ENCODE assay signal across 26 cellular contexts in the genomic region with DNA sequence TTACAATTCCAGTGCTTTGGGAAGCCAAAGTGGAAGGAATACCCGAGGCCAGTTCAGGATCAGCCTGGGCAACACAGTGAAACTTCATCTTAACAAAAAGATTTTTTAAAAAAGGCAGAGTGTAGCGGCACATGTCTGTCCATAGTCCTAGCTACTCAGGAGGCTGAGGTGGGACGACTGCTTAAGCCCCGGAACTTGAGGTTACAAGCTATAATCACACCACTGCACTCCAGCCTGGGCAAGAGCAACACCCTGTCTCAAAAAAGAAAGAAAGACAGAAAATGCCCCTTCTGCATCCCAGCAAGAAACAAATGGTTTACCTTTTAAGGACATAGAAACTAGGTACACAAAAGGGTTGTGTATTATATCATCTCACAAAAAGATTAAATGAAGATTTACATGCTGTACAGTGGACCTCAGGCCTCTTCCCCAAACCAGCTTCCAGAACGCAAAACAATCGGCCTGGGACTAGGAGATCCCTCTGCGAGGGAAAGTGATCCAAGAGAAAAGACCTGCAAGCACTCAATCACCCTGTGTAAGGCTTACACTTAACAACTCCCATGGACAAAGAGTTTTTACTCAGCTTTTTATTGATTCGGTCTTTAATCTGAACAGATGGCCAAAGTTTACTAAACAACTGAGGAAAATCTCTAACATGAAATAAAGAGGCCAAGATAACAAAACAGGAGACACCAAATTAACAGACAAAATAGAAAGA. TPM values are rescaled to one million over a fixed set of nuclear protein-coding genes. Genes with fewer than 3 reads are reported as not detected.
DNase-seq lines count a peak whose midpoint lies in the region; ATAC-seq, FAIRE-seq and TF ChIP-seq lines count a peak whose summit lies in the region.
"Had no signal": no experiment of that assay in that cellular context is flagged by ENCODE, and none has a peak within 500 bp of the region (broad histone marks: within the 10 kb centered on the region; RNA-seq: fewer than 3 reads in every experiment).

No MANE protein-coding gene starts in this region.

- H3K79me2 ChIP-seq in HepG2 (ENCODE audit: insufficient read depth, low read length): peaks cover 10% of the 10 kb centered on the region
- no peaks in the 10 kb centered on the region for H3K79me2 ChIP-seq in astrocyte (ENCODE audit: insufficient read depth, low read length)
- H3K79me2 ChIP-seq in mesendoderm (ENCODE audit: control insufficient read depth, insufficient read depth, low read length): no peaks in the 10 kb centered on the region

- POLR2A ChIA-PET in HepG2 (lab: Yijun Ruan, JAX): no interaction called here

- ATAC-seq in right lobe of liver (peak; percentile 27 to 61 (median 42)), HepG2 (no peak), heart left ventricle (no peak), GM21390 (IDR thresholded peaks at IDR 0.05; ENCODE audit: unreplicated experiment) (no peak)
- ATAC-seq: naive thymus-derived CD8-positive, alpha-beta T cell; psoas muscle; Right ventricle myocardium inferior had no signal

- peak overlapping the region; percentile 28 for H3K56ac ChIP-seq in mesendoderm (ENCODE audit: low read length)

- intact Hi-C loops in right lobe of liver (cut with DNase I): no loop called here
- intact Hi-C loops in HepG2 (cut with micrococcal nuclease; ENCODE audit: unreplicated experiment): loop anchor here (2.0 to 5.0 kb wide), 2 partner anchors 21 to 84 kb away; a partner anchor contains a TSS
- intact Hi-C loops in heart left ventricle (cut with DNase I): loop anchor here in 8 of 10 donors (2.0 to 10.0 kb wide), 5 partner anchors 147 to 157 kb away; no protein-coding TSS in a partner anchor

- TF ChIP-seq RAD21 in HepG2 (CRISPR knock-in tag; IDR thresholded peaks at IDR 0.05): no peak

- no peak overlapping the region for H3K18ac ChIP-seq in mesendoderm (ENCODE audit: low read length)

- H3K4me2 ChIP-seq in HepG2 (ENCODE audit: low read depth, low read length): no peak overlapping the region
- peak overlapping the region; percentile 34 for H3K4me2 ChIP-seq in astrocyte (ENCODE audit: low read length)
- H3K4me2 ChIP-seq in mesendoderm (ENCODE audit: low read length): no peak overlapping the region

- no peak overlapping the region for H2AK5ac ChIP-seq in mesendoderm (ENCODE audit: low read length)

- no peaks in the 10 kb centered on the region for H3K9me3 Mint-ChIP-seq in astrocyte (ENCODE audit: unreplicated experiment)
- H3K9me3 Mint-ChIP-seq: memory B cell; naive thymus-derived CD8-positive, alpha-beta T cell had no signal

- H3K9me3 ChIP-seq in right lobe of liver (no peaks in the 10 kb centered on the region), HepG2 (ENCODE audit: low read length) (no peaks in the 10 kb centered on the region), astrocyte (ENCODE audit: insufficient read depth, low read depth, low read length) (no peaks in the 10 kb centered on the region), heart left ventricle (no peaks in the 10 kb centered on the region)
- H3K9me3 ChIP-seq: psoas muscle, uterus had no signal

- WGBS in right lobe of liver (ENCODE audit: insufficient coverage, low coverage, low lambda C conversion rate, missing lambda C conversion rate): 56% methylated on average over 4 of the region's 8 CpGs
- WGBS in HepG2 (ENCODE audit: low lambda C conversion rate): 94% methylated on average over 8 of the region's 8 CpGs
- no CpG with 5 or more reads among the region's 8 CpGs for WGBS in mesendoderm (ENCODE audit: extremely low coverage, insufficient coverage, low lambda C conversion rate)
- WGBS in heart left ventricle, 4 donors: 84 to 89% (median 88%) methylated on average over 8 of the region's 8 CpGs

- no peak for TF ChIP-seq POLR2A in right lobe of liver (IDR thresholded peaks at IDR 0.05)
- TF ChIP-seq POLR2A in HepG2 (IDR thresholded peaks at IDR 0.05; ENCODE audit: insufficient read depth in 1 of 2, low read depth in 2 of 2, low read length in 2 of 2): no peak
- no peak for TF ChIP-seq POLR2A in heart left ventricle (IDR thresholded peaks at IDR 0.05)

- no peak overlapping the region for H2BK120ac ChIP-seq in mesendoderm (ENCODE audit: low read depth, low read length)

- H3K4me3 Mint-ChIP-seq in astrocyte (ENCODE audit: unreplicated experiment): no peak overlapping the region
- H3K4me3 Mint-ChIP-seq: memory B cell had no signal

- no peak for TF ChIP-seq CTCF in right lobe of liver (IDR thresholded peaks at IDR 0.05)
- TF ChIP-seq CTCF in HepG2 (CRISPR knock-in tag; IDR thresholded peaks at IDR 0.05): no peak
- no peak for TF ChIP-seq CTCF in astrocyte (IDR thresholded peaks at IDR 0.05; ENCODE audit: insufficient read depth, low read depth, low read length)
- no peak for TF ChIP-seq CTCF in heart left ventricle (IDR thresholded peaks at IDR 0.05)

- BruUV-seq in HepG2 (replicated peaks; lab: Mats Ljungman, UMichigan): no TSS peak

- no peak overlapping the region for H4K5ac ChIP-seq in mesendoderm (ENCODE audit: low read length)

- H2AFZ ChIP-seq in HepG2 (ENCODE audit: low read length) (no peak overlapping the region), astrocyte (ENCODE audit: low read depth, low read length) (peak overlapping the region; percentile 36)

- H3K4me1 ChIP-seq in right lobe of liver: peaks cover 0 to 3% (median 0%) of the 10 kb centered on the region in 4 donors
- no peaks in the 10 kb centered on the region for H3K4me1 ChIP-seq in HepG2 (ENCODE audit: insufficient read depth, low read length)
- H3K4me1 ChIP-seq in astrocyte (ENCODE audit: insufficient read depth, low read length): no peaks in the 10 kb centered on the region
- H3K4me1 ChIP-seq in mesendoderm (ENCODE audit: control insufficient read depth, low read depth, low read length): no peaks in the 10 kb centered on the region
- H3K4me1 ChIP-seq in heart left ventricle: no peaks in the 10 kb centered on the region
- H3K4me1 ChIP-seq: psoas muscle, uterus had no signal

- H4K8ac ChIP-seq in mesendoderm (ENCODE audit: low read depth, low read length): no peak overlapping the region

- no peak overlapping the region for H2BK15ac ChIP-seq in mesendoderm (replicated peaks; ENCODE audit: low read depth)

- H4K20me1 ChIP-seq in HepG2 (ENCODE audit: insufficient read depth, low read length): no peaks in the 10 kb centered on the region; the same call in 1 of the 2 replicates
- no peaks in the 10 kb centered on the region for H4K20me1 ChIP-seq in astrocyte (ENCODE audit: insufficient read depth, low read length)

- H3K4me3 ChIP-seq in right lobe of liver (no peak overlapping the region), HepG2 (replicated peaks in 1 of 3; ENCODE audit: insufficient read depth in 1 of 3, low read depth in 2 of 3, low read length in 3 of 3) (no peak overlapping the region), astrocyte (ENCODE audit: insufficient read depth, low read depth, low read length) (no peak overlapping the region), mesendoderm (ENCODE audit: low read length) (no peak overlapping the region), heart left ventricle (no peak overlapping the region)
- H3K4me3 ChIP-seq: psoas muscle, uterus had no signal

- TF ChIP-seq EP300 in HepG2 (IDR thresholded peaks at IDR 0.05; ENCODE audit: low read depth in 2 of 2, low read length in 2 of 2) (no peak), HepG2 (CRISPR knock-in tag; IDR thresholded peaks at IDR 0.05; ENCODE audit: borderline replicate concordance) (no peak)

- H3K23ac ChIP-seq in mesendoderm (ENCODE audit: low read length): no peak overlapping the region

- CTCF ChIA-PET in HepG2 (lab: Yijun Ruan, JAX; ENCODE audit: low intra/inter-chr PET ratio, low total read pairs): no interaction called here

- peaks cover 2% of the 10 kb centered on the region for H3K4me1 Mint-ChIP-seq in astrocyte (ENCODE audit: low read depth, unreplicated experiment)

- H3K79me1 ChIP-seq in mesendoderm (ENCODE audit: low read length): no peaks in the 10 kb centered on the region

- no peak overlapping the region for H2BK5ac ChIP-seq in mesendoderm (ENCODE audit: low read length)

- H3K27ac ChIP-seq in right lobe of liver: peak overlapping the region in 1 of 3 donors; percentile 7
- H3K27ac ChIP-seq in HepG2 (ENCODE audit: extremely low read length, insufficient read depth, low read length): no peak overlapping the region
- no peak overlapping the region for H3K27ac ChIP-seq in astrocyte (ENCODE audit: low read depth, low read length)
- H3K27ac ChIP-seq in mesendoderm (ENCODE audit: low read depth, low read length): no peak overlapping the region
- H3K27ac ChIP-seq in heart left ventricle: no peak overlapping the region
- H3K27ac ChIP-seq: C4-2B, psoas muscle, uterus had no signal

- H3K27me3 ChIP-seq in right lobe of liver: no peaks in the 10 kb centered on the region
- H3K27me3 ChIP-seq in HepG2 (ENCODE audit: control insufficient read depth in 1 of 2, insufficient read depth in 2 of 2, low read length in 2 of 2): no peaks in the 10 kb centered on the region; a peak in 1 of 5 replicates
- no peaks in the 10 kb centered on the region for H3K27me3 ChIP-seq in astrocyte (ENCODE audit: insufficient read depth, low read length)
- no peaks in the 10 kb centered on the region for H3K27me3 ChIP-seq in mesendoderm (ENCODE audit: insufficient read depth, low read length, poor library complexity)
- H3K27me3 ChIP-seq in heart left ventricle: no peaks in the 10 kb centered on the region
- H3K27me3 ChIP-seq: uterus had no signal

- in situ Hi-C loops in HepG2 (cut with HindIII; ENCODE audit: extremely low pct_ligation_motif_present, low pct_unique_long_range_greater_than_20kb): loop anchor here (5.0 kb wide), 1 partner anchor 149 kb away; no protein-coding TSS in a partner anchor

- H3K4ac ChIP-seq in mesendoderm (ENCODE audit: low read depth, low read length): no peak overlapping the region

- H3K27me3 Mint-ChIP-seq in astrocyte (ENCODE audit: low read depth, unreplicated experiment): no peaks in the 10 kb centered on the region
- H3K27me3 Mint-ChIP-seq: memory B cell; naive thymus-derived CD8-positive, alpha-beta T cell had no signal

- H3K9ac ChIP-seq in HepG2 (ENCODE audit: insufficient read depth, low read depth, low read length): no peak overlapping the region
- peak overlapping the region; percentile 5 for H3K9ac ChIP-seq in astrocyte (ENCODE audit: low read length)
- H3K9ac ChIP-seq in mesendoderm (ENCODE audit: low read length): no peak overlapping the region

- no peak overlapping the region for H3K27ac Mint-ChIP-seq in astrocyte (ENCODE audit: unreplicated experiment)
- H3K27ac Mint-ChIP-seq: memory B cell had no signal

- no peak for DNase-seq in right lobe of liver
- no peak for DNase-seq in HepG2 (ENCODE audit: low spot score)
- no peak for DNase-seq in astrocyte (ENCODE audit: low read depth)
- DNase-seq in mesendoderm: no peak
- no peak for DNase-seq in NCI-H526 (lab: John Stamatoyannopoulos, UW)
- no peak for DNase-seq in HTR-8/SVneo (ENCODE audit: insufficient read length, low spot score)
- DNase-seq in heart left ventricle: no peak
- DNase-seq: activated CD4-positive, alpha-beta T cell treated with anti-CD3 and anti-CD28 coated beads, Interleukin-2, amount 50 U/mL, for 4 hours; activated naive CD4-positive, alpha-beta T cell treated with anti-CD3 and anti-CD28 coated beads, Interleukin-2, amount 50 U/mL, for 16 hours; activated T-cell treated with anti-CD3 and anti-CD28 coated beads for 4 hours; DMS153; hypothalamus; KG1; kidney; naive thymus-derived CD8-positive, alpha-beta T cell; NCI-H2029 treated with DMSO at 0.1 percent for 48 hours; psoas muscle; stimulated activated CD4-positive, alpha-beta T cell treated with anti-CD3 and anti-CD28 coated beads, Interleukin-4, amount 100 ng/mL, for 4 hours; substantia nigra; uterus had no signal

- FAIRE-seq in HepG2 (lab: Jason Lieb, UNC): no peak
- FAIRE-seq in astrocyte (lab: Jason Lieb, UNC): no peak
- no peak for FAIRE-seq in HTR-8/SVneo (lab: Jason Lieb, UNC)
- FAIRE-seq: endometrium, GM12892, kidney had no signal

- no peaks in the 10 kb centered on the region for H3K36me3 Mint-ChIP-seq in astrocyte (ENCODE audit: low read depth, unreplicated experiment)

- no peaks in the 10 kb centered on the region for H3K36me3 ChIP-seq in right lobe of liver
- H3K36me3 ChIP-seq in HepG2 (replicated peaks in 1 of 2; ENCODE audit: control insufficient read depth in 1 of 2, insufficient read depth in 2 of 2, low read length in 2 of 2): no peaks in the 10 kb centered on the region
- H3K36me3 ChIP-seq in astrocyte (ENCODE audit: insufficient read depth, low read length): no peaks in the 10 kb centered on the region
- H3K36me3 ChIP-seq in mesendoderm (ENCODE audit: control insufficient read depth, insufficient read depth, low read length): no peaks in the 10 kb centered on the region
- H3K36me3 ChIP-seq in heart left ventricle: no peaks in the 10 kb centered on the region
- H3K36me3 ChIP-seq: uterus had no signal

RNA-seq across cellular contexts. Expression of a gene that starts 21.2 kb away (rescaled TPM):
- total RNA-seq in right lobe of liver (10 to 100 TPM; 17.9 to 30.9 (median 24.1) TPM), HepG2 (2016; rRNA removed; fragmentation: Illumina TruSeq; extraction: Trizol) (37.4 and 46.2 TPM in 2 replicates), astrocyte (49.9 and 51.0 TPM in 2 replicates), heart left ventricle (10 to 100 TPM; 43.9 to 80.9 (median 52.5) TPM)
- 29.2 and 30.3 TPM in 2 replicates for total RNA-seq in HepG2 (2016; cell fraction: cytosol; rRNA removed; fragmentation: Illumina TruSeq; extraction: Trizol; ENCODE audit: low read depth)
- 38.1 and 41.0 TPM in 2 replicates for total RNA-seq in HepG2 (2016; cell fraction: insoluble cytoplasmic fraction; rRNA removed; fragmentation: Illumina TruSeq; extraction: Trizol)
- total RNA-seq in HepG2 (2016; cell fraction: membrane; rRNA removed; fragmentation: Illumina TruSeq; extraction: Trizol): 56.1 and 67.2 TPM in 2 replicates
- 28.1 and 29.7 TPM in 2 replicates for total RNA-seq in HepG2 (2016; cell fraction: nucleus; rRNA removed; fragmentation: Illumina TruSeq; extraction: Trizol)
- polyA plus RNA-seq in HepG2 (2011; rRNA removed) (9.9 and 17.9 TPM in 2 replicates), heart left ventricle (10 to 100 TPM; 18.3 to 22.2 TPM)
- polyA plus RNA-seq in HepG2 (2011; cell fraction: cytosol; rRNA removed): 6.7 and 8.3 TPM in 2 replicates
- polyA plus RNA-seq in HepG2 (2011; cell fraction: nucleus; rRNA removed): 6.3 and 7.3 TPM in 2 replicates
- 10.4 and 16.3 TPM in 2 replicates for polyA plus RNA-seq in HepG2 (2012)
- polyA plus RNA-seq in HepG2 (2016; cell fraction: cytosol; fragmentation: Illumina TruSeq; extraction: Trizol; ENCODE audit: low read depth): 38.4 and 47.0 TPM in 2 replicates
- 37.3 and 38.6 TPM in 2 replicates for polyA plus RNA-seq in HepG2 (2016; cell fraction: insoluble cytoplasmic fraction; fragmentation: Illumina TruSeq; extraction: Trizol; ENCODE audit: low read depth)
- polyA plus RNA-seq in HepG2 (2016; cell fraction: membrane; fragmentation: Illumina TruSeq; extraction: Trizol; ENCODE audit: low read depth): 51.0 and 53.3 TPM in 2 replicates
- polyA plus RNA-seq in HepG2 (2016; cell fraction: nucleus; fragmentation: Illumina TruSeq; extraction: Trizol; ENCODE audit: insufficient read depth, low read depth): 18.1 and 22.6 TPM in 2 replicates
- polyA minus RNA-seq in HepG2 (2011; rRNA and poly(A)+ RNA removed; ENCODE audit: low replicate concordance): 17.7 and 20.8 TPM in 2 replicates
- 8.7 and 10.9 TPM in 2 replicates for polyA minus RNA-seq in HepG2 (2011; cell fraction: cytosol; rRNA and poly(A)+ RNA removed)
- 15.8 and 16.4 TPM in 2 replicates for polyA minus RNA-seq in HepG2 (2011; cell fraction: nucleus; rRNA and poly(A)+ RNA removed)
- polyA plus RNA-seq in mesendoderm (2013, experiment 1 of 2): 120 TPM
- polyA plus RNA-seq in mesendoderm (2013, experiment 2 of 2): 123 TPM

Comparison
In these comparisons a context has a peak if more than half of its experiments do, and no peak if none do; other contexts are left out.
1. ATAC-seq: peak in right lobe of liver (4 of 4); none in HepG2 (single experiment), heart left ventricle (0 of 4) and GM21390 (single experiment).
2. intact Hi-C loops: an anchor here in HepG2 (2.0 to 5.0 kb wide) and heart left ventricle (2.0 to 10.0 kb wide); none called in right lobe of liver.